Comparison of ENCODE assay signal across 10 cellular contexts in genomic region chr15:101189341-101189679, GRCh38.
A peak's percentile ranks its signal among the peaks of the same experiment; 100 is the strongest.
DNase-seq lines count a peak whose midpoint lies in the region; ATAC-seq and TF ChIP-seq lines count a peak whose summit lies in the region.
"Had no signal": no experiment of that assay in that cellular context is flagged by ENCODE, and none has a peak within 500 bp of the region (broad histone marks: within the 10 kb centered on the region; RNA-seq: fewer than 3 reads in every experiment).

No MANE protein-coding gene starts in this region.

- H3K27ac Mint-ChIP-seq in activated naive CD8-positive, alpha-beta T cell: peak overlapping the region; percentile 95

- H3K4me3 ChIP-seq in heart right ventricle: peak overlapping the region in 9 of 10 donors; percentile 3 to 51 (median 43)
- peak overlapping the region; percentile 56 to 73 (median 66) for H3K4me3 ChIP-seq in skeletal muscle tissue (ENCODE audit: low read length in 3 of 3)

- no peaks in the 10 kb centered on the region for H3K9me3 ChIP-seq in heart right ventricle
- H3K9me3 ChIP-seq in skeletal muscle tissue (ENCODE audit: control insufficient read depth in 3 of 3, low read length in 3 of 3): no peaks in the 10 kb centered on the region

- intact Hi-C loops in heart right ventricle (cut with DNase I): loop anchor here in 4 of 10 donors (5.0 to 10.0 kb wide), 4 partner anchors 53 to 65 kb away; partner anchors contain the start of gene CHSY1 (in 2 of the 4)

- ATAC-seq in heart right ventricle: peak in 6 of 8 donors; percentile 5 to 28 (median 18)

- peak overlapping the region; percentile 58 for H3K4me3 Mint-ChIP-seq in activated naive CD8-positive, alpha-beta T cell

- H3K4me1 ChIP-seq in heart right ventricle (peaks cover 13 to 100% (median 80%) of the 10 kb centered on the region in 9 donors), skeletal muscle tissue (ENCODE audit: control insufficient read depth in 3 of 3, insufficient read depth in 3 of 3, low read length in 3 of 3) (peaks cover 45 to 46% (median 46%) of the 10 kb centered on the region in 3 donors)

- no peak for TF ChIP-seq CTCF in heart right ventricle (IDR thresholded peaks at IDR 0.05)

- peaks cover 77% of the 10 kb centered on the region for H3K4me1 Mint-ChIP-seq in activated naive CD8-positive, alpha-beta T cell (ENCODE audit: low read depth)

- peak overlapping the region; percentile 28 to 96 (median 88) for H3K27ac ChIP-seq in heart right ventricle
- H3K27ac ChIP-seq in skeletal muscle tissue (ENCODE audit: low read depth, low read length): peak overlapping the region; percentile 78

- DNase-seq in HCEC 1CT (peak; percentile 45), heart right ventricle (no peak), HUDEP-2 (lab: John Stamatoyannopoulos, UW; ENCODE audit: unreplicated experiment in 76 of 76) (no peak), SKM-1 (lab: John Stamatoyannopoulos, UW; ENCODE audit: unreplicated experiment) (no peak), HT-29 (ENCODE audit: low spot score) (no peak), GDM1 (lab: John Stamatoyannopoulos, UW) (no peak)
- DNase-seq: NCI-H1048; stimulated activated CD8-positive, alpha-beta memory T cell treated with anti-CD3 and anti-CD28 coated beads, Interleukin-4, amount 100 ng/mL, for 48 hours had no signal

- no peaks in the 10 kb centered on the region for H3K27me3 Mint-ChIP-seq in activated naive CD8-positive, alpha-beta T cell

- no peaks in the 10 kb centered on the region for H3K9me3 Mint-ChIP-seq in activated naive CD8-positive, alpha-beta T cell (ENCODE audit: low read depth)

- peak overlapping the region in 2 of 3 donors; percentile 40 to 73 for H3K9ac ChIP-seq in skeletal muscle tissue (ENCODE audit: low read depth in 1 of 3, low read length in 3 of 3)

- H3K36me3 ChIP-seq in heart right ventricle (peaks cover 0 to 16% (median 0%) of the 10 kb centered on the region in 9 donors), skeletal muscle tissue (ENCODE audit: control insufficient read depth in 3 of 3, insufficient read depth in 3 of 3, low read length in 3 of 3) (no peaks in the 10 kb centered on the region)

- peaks cover 18% of the 10 kb centered on the region for H3K36me3 Mint-ChIP-seq in activated naive CD8-positive, alpha-beta T cell

- WGBS in heart right ventricle, 2 donors: 39 to 40% methylated on average over 5 of the region's 5 CpGs

- no peaks in the 10 kb centered on the region for H3K27me3 ChIP-seq in heart right ventricle
- no peaks in the 10 kb centered on the region for H3K27me3 ChIP-seq in skeletal muscle tissue (ENCODE audit: control insufficient read depth in 3 of 3, insufficient read depth in 3 of 3, low read length in 3 of 3)
